9 cellular contexts compared by ENCODE assay signal in genomic region chr6:158249437-158249836, GRCh38.
"Had no signal": no experiment of that assay in that cellular context is flagged by ENCODE, and none has a peak within 500 bp of the region (broad histone marks: within the 10 kb centered on the region; RNA-seq: fewer than 3 reads in every experiment).

No MANE protein-coding gene starts in this region.

- H3K9ac ChIP-seq: GM23248 had no signal

- FAIRE-seq: HTR-8/SVneo, K562 had no signal

- DNase-seq: GM23248, GOT3, H7, IMR-90, KG1 had no signal

- H3K9me3 ChIP-seq: HAP-1 had no signal

- H2AFZ ChIP-seq: GM23248 had no signal

- H3K4me1 ChIP-seq: HAP-1 had no signal

- H3K27ac ChIP-seq: GM23248 had no signal

- H3K4me3 ChIP-seq: GM23248, HAP-1, K562 had no signal

- ATAC-seq: HCT116, K562 had no signal
